8 cellular contexts compared by ENCODE assay signal in the genomic region with DNA sequence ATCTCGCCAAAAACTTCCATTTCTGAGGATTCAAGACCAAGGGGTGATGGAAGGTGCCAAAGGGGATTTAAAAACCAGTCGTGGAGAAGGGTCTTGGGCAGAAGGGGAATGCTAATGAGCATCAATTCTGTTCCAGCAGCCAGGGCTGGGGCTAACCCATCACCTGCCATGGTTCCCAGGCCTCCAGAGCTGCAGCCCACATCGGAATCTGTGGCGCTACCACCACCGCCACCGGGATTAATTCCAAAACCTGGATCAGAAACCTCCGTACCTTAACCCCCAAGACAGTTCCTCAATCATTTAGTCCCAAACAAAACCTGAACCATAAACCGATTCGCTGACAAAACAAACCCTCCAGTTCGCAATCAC. TPM values are rescaled to one million over a fixed set of nuclear protein-coding genes. Genes with fewer than 3 reads are reported as not detected.
DNase-seq lines count a peak whose midpoint lies in the region; ATAC-seq and TF ChIP-seq lines count a peak whose summit lies in the region.

No MANE protein-coding gene starts in this region.

- H3K27ac ChIP-seq in ACC112 (ENCODE audit: low read depth, low read length) (no peak overlapping the region), left ventricle myocardium inferior (replicated peaks) (peak overlapping the region; percentile 93), rectal smooth muscle tissue (ENCODE audit: low read depth, low read length) (peak overlapping the region; percentile 92)

- H3K27me3 ChIP-seq in ACC112 (ENCODE audit: insufficient read depth, low read length) (no peaks in the 10 kb centered on the region), left ventricle myocardium inferior (ENCODE audit: low read depth) (no peaks in the 10 kb centered on the region), rectal smooth muscle tissue (ENCODE audit: control insufficient read depth, insufficient read depth, low read length) (no peaks in the 10 kb centered on the region)

- H3K4me3 ChIP-seq in ACC112 (ENCODE audit: low read depth, low read length) (peak overlapping the region; percentile 78), left ventricle myocardium inferior (peak overlapping the region; percentile 84), rectal smooth muscle tissue (ENCODE audit: low read length) (peak overlapping the region; percentile 83)

- H3K36me3 ChIP-seq in ACC112 (ENCODE audit: insufficient read depth, low read length): peaks cover 9% of the 10 kb centered on the region; the same call in 1 of the 2 replicates
- H3K36me3 ChIP-seq in left ventricle myocardium inferior: peaks cover 33% of the 10 kb centered on the region
- peaks cover 3% of the 10 kb centered on the region for H3K36me3 ChIP-seq in rectal smooth muscle tissue (ENCODE audit: control insufficient read depth, insufficient read depth, low read length)

- intact Hi-C loops in activated CD4-positive, alpha-beta memory T cell treated with anti-CD3 and anti-CD28 coated beads for 36 hours (cut with micrococcal nuclease): no loop called here
- intact Hi-C loops in left ventricle myocardium inferior (cut with micrococcal nuclease): no loop called here

- peaks cover 52% of the 10 kb centered on the region for H3K36me3 Mint-ChIP-seq in activated CD4-positive, alpha-beta memory T cell treated with anti-CD3 and anti-CD28 coated beads for 36 hours

- no peak for TF ChIP-seq CTCF in left ventricle myocardium inferior (IDR thresholded peaks at IDR 0.05; ENCODE audit: borderline replicate concordance)

- H3K4me1 Mint-ChIP-seq in activated CD4-positive, alpha-beta memory T cell treated with anti-CD3 and anti-CD28 coated beads for 36 hours (ENCODE audit: low read depth): peaks cover 16% of the 10 kb centered on the region

- peaks cover 57% of the 10 kb centered on the region for H3K9me3 Mint-ChIP-seq in activated CD4-positive, alpha-beta memory T cell treated with anti-CD3 and anti-CD28 coated beads for 36 hours

- peak overlapping the region; percentile 94 for H3K4me3 Mint-ChIP-seq in activated CD4-positive, alpha-beta memory T cell treated with anti-CD3 and anti-CD28 coated beads for 36 hours

- ATAC-seq in GM21423 (IDR thresholded peaks at IDR 0.05; ENCODE audit: unreplicated experiment): peak; percentile 8

- no peak for DNase-seq in activated CD4-positive, alpha-beta memory T cell treated with anti-CD3 and anti-CD28 coated beads for 36 hours
- DNase-seq in left ventricle myocardium inferior: no peak
- DNase-seq in superior temporal gyrus (ENCODE audit: extremely low spot score): no peak
- no peak for DNase-seq in SW 1271 (lab: John Stamatoyannopoulos, UW)
- DNase-seq in glomerular visceral epithelial cell (ENCODE audit: extremely low spot score): no peak

- peaks cover 34% of the 10 kb centered on the region for H3K9me3 ChIP-seq in left ventricle myocardium inferior (replicated peaks)

- POLR2A ChIA-PET in activated CD4-positive, alpha-beta memory T cell treated with anti-CD3 and anti-CD28 coated beads for 36 hours (lab: Charles Lee): interaction anchor here (1.3 kb wide), 1 partner anchor 21 kb away, joined by 3 read pairs; no protein-coding TSS in a partner anchor

- H3K4me1 ChIP-seq in ACC112 (ENCODE audit: control insufficient read depth, insufficient read depth, low read length, unreplicated experiment) (no peaks in the 10 kb centered on the region), left ventricle myocardium inferior (peaks cover 23% of the 10 kb centered on the region), rectal smooth muscle tissue (ENCODE audit: control insufficient read depth, insufficient read depth, low read length) (no peaks in the 10 kb centered on the region)

- H2AFZ ChIP-seq in ACC112 (ENCODE audit: low read length, unreplicated experiment): peak overlapping the region; percentile 100

- H3K9ac ChIP-seq in rectal smooth muscle tissue (ENCODE audit: low read length): peak overlapping the region; percentile 63

- H3K27ac Mint-ChIP-seq in activated CD4-positive, alpha-beta memory T cell treated with anti-CD3 and anti-CD28 coated beads for 36 hours: peak overlapping the region; percentile 94

- H3K27me3 Mint-ChIP-seq in activated CD4-positive, alpha-beta memory T cell treated with anti-CD3 and anti-CD28 coated beads for 36 hours: no peaks in the 10 kb centered on the region

- peaks cover 2% of the 10 kb centered on the region for H3K79me2 ChIP-seq in ACC112 (ENCODE audit: control insufficient read depth, insufficient read depth, low read length, unreplicated experiment)

- CTCF ChIA-PET in activated CD4-positive, alpha-beta memory T cell treated with anti-CD3 and anti-CD28 coated beads for 36 hours (lab: Charles Lee): no interaction called here

RNA-seq across cellular contexts. Expression of gene ZNF615, which starts 0.6 kb away (rescaled TPM):
- total RNA-seq in activated CD4-positive, alpha-beta memory T cell treated with anti-CD3 and anti-CD28 coated beads for 36 hours: 1 to 10 TPM; 7.5 to 7.8 TPM
- 11.2 TPM for total RNA-seq in left ventricle myocardium inferior

RNA-seq across cellular contexts. Expression of gene ZNF614, which starts 20.8 kb away (rescaled TPM):
- 1 to 10 TPM; 7.2 TPM for total RNA-seq in activated CD4-positive, alpha-beta memory T cell treated with anti-CD3 and anti-CD28 coated beads for 36 hours
- total RNA-seq in left ventricle myocardium inferior: 5.5 TPM

RNA-seq across cellular contexts. Expression of gene ZNF350, which starts 20.8 kb away (rescaled TPM):
- 1 to 10 TPM; 6.9 to 8.1 TPM for total RNA-seq in activated CD4-positive, alpha-beta memory T cell treated with anti-CD3 and anti-CD28 coated beads for 36 hours
- 8.0 TPM for total RNA-seq in left ventricle myocardium inferior

RNA-seq across cellular contexts. Expression of gene ZNF432, which starts 41.2 kb away (rescaled TPM):
- total RNA-seq in activated CD4-positive, alpha-beta memory T cell treated with anti-CD3 and anti-CD28 coated beads for 36 hours: 1 to 10 TPM; 8.3 to 8.8 TPM
- 7.8 TPM for total RNA-seq in left ventricle myocardium inferior
